In genomic region chr20:23048283-23049200, GRCh38 we compare ENCODE assay signal across 8 cellular contexts. TPM values are rescaled to one million over a fixed set of nuclear protein-coding genes. Genes with fewer than 3 reads are reported as not detected.
A peak's percentile ranks its signal among the peaks of the same experiment; 100 is the strongest.
DNase-seq lines count a peak whose midpoint lies in the region; ATAC-seq and TF ChIP-seq lines count a peak whose summit lies in the region.

No MANE protein-coding gene starts in this region.

- H3K4me1 ChIP-seq in duodenal mucosa (ENCODE audit: control insufficient read depth in 1 of 2, insufficient read depth in 2 of 2, low read length in 2 of 2), result peaks cover 9 to 25% of the 10 kb centered on the region in 2 donors
- peaks cover 47% of the 10 kb centered on the region for H3K4me1 ChIP-seq in lower lobe of right lung
- H3K4me1 ChIP-seq in tibial nerve, result peaks cover 0 to 64% (median 6%) of the 10 kb centered on the region in 4 donors

- H3K36me3 Mint-ChIP-seq in activated CD4-positive, alpha-beta T cell treated with anti-CD3 and anti-CD28 coated beads, Interleukin-2, amount 10 ng/mL, durations not matched to agents 24 days and 14 days (ENCODE audit: low read depth), result no peaks in the 10 kb centered on the region

- no peaks in the 10 kb centered on the region for H3K9me3 ChIP-seq in duodenal mucosa (ENCODE audit: control insufficient read depth in 1 of 2, low read length in 2 of 2)
- H3K9me3 ChIP-seq in lower lobe of right lung, result no peaks in the 10 kb centered on the region
- H3K9me3 ChIP-seq in tibial nerve, result no peaks in the 10 kb centered on the region

- intact Hi-C loops in activated CD4-positive, alpha-beta T cell treated with anti-CD3 and anti-CD28 coated beads, Interleukin-2, amount 10 ng/mL, durations not matched to agents 24 days and 14 days (cut with micrococcal nuclease), result no loop called here
- intact Hi-C loops in lower lobe of right lung (cut with DNase I), result no loop called here

- DNase-seq in activated CD4-positive, alpha-beta T cell treated with anti-CD3 and anti-CD28 coated beads, Interleukin-2, amount 10 ng/mL, durations not matched to agents 24 days and 14 days, result peak; percentile 85
- DNase-seq in activated CD4-positive, alpha-beta T cell treated with anti-CD3 and anti-CD28 coated beads, Interleukin-2, amount 50 U/mL, for 4 hours, result no peak
- DNase-seq in NOMO-1 treated with DMSO at 0.1 percent for 48 hours (lab: John Stamatoyannopoulos, UW; ENCODE audit: unreplicated experiment) (peak; percentile 77), lower lobe of right lung (peak; percentile 89), tibial nerve (ENCODE audit: low spot score in 2 of 2) (peak; percentile 37 to 38)

- H3K27ac ChIP-seq in duodenal mucosa (ENCODE audit: low read depth, low read length), result no peak overlapping the region
- H3K27ac ChIP-seq in lower lobe of right lung, result peak overlapping the region; percentile 91
- peak overlapping the region; percentile 52 to 83 (median 76) for H3K27ac ChIP-seq in tibial nerve

- TF ChIP-seq EP300 in tibial nerve (IDR thresholded peaks at IDR 0.05), result no peak

- TF ChIP-seq POLR2A in tibial nerve (IDR thresholded peaks at IDR 0.05), result peak in 1 of 2 donors; percentile 20

- ATAC-seq in lower lobe of right lung, result peak; percentile 65 to 75
- no peak for ATAC-seq in HG02938 (IDR thresholded peaks at IDR 0.05; ENCODE audit: unreplicated experiment)
- ATAC-seq in HG03139 (IDR thresholded peaks at IDR 0.05; ENCODE audit: unreplicated experiment), result no peak

- H3K9me3 Mint-ChIP-seq in activated CD4-positive, alpha-beta T cell treated with anti-CD3 and anti-CD28 coated beads, Interleukin-2, amount 10 ng/mL, durations not matched to agents 24 days and 14 days, result no peaks in the 10 kb centered on the region

- 5 to 10% methylated on average over 4 to 19 of the region's 92 CpGs for WGBS in tibial nerve, 2 donors

- TF ChIP-seq CTCF in lower lobe of right lung (IDR thresholded peaks at IDR 0.05) (peak; percentile 70), tibial nerve (IDR thresholded peaks at IDR 0.05) (peak in 4 of 5 experiments; percentile 17 to 70 (median 50))

- peaks cover 33 to 42% of the 10 kb centered on the region in 2 donors for H3K27me3 ChIP-seq in duodenal mucosa (ENCODE audit: control insufficient read depth in 1 of 2, insufficient read depth in 2 of 2, low read length in 2 of 2)
- H3K27me3 ChIP-seq in lower lobe of right lung (ENCODE audit: low read depth), result peaks cover 25% of the 10 kb centered on the region
- peaks cover 0 to 9% of the 10 kb centered on the region in 2 donors for H3K27me3 ChIP-seq in tibial nerve

- H3K4me3 ChIP-seq in duodenal mucosa (ENCODE audit: low read depth in 1 of 2, low read length in 2 of 2), result peak overlapping the region; percentile 44 to 66
- peak overlapping the region; percentile 69 for H3K4me3 ChIP-seq in lower lobe of right lung
- peak overlapping the region; percentile 41 to 64 (median 52) for H3K4me3 ChIP-seq in tibial nerve

- peak overlapping the region; percentile 32 to 40 for H3K9ac ChIP-seq in duodenal mucosa (ENCODE audit: low read depth in 1 of 2, low read length in 2 of 2)

- H3K27ac Mint-ChIP-seq in activated CD4-positive, alpha-beta T cell treated with anti-CD3 and anti-CD28 coated beads, Interleukin-2, amount 10 ng/mL, durations not matched to agents 24 days and 14 days, result no peak overlapping the region

- H3K36me3 ChIP-seq in duodenal mucosa (ENCODE audit: control insufficient read depth in 1 of 2, insufficient read depth in 2 of 2, low read length in 2 of 2) (no peaks in the 10 kb centered on the region), lower lobe of right lung (no peaks in the 10 kb centered on the region), tibial nerve (no peaks in the 10 kb centered on the region)

- peak overlapping the region; percentile 53 for H3K4me3 Mint-ChIP-seq in activated CD4-positive, alpha-beta T cell treated with anti-CD3 and anti-CD28 coated beads, Interleukin-2, amount 10 ng/mL, durations not matched to agents 24 days and 14 days

- peaks cover 68% of the 10 kb centered on the region for H3K27me3 Mint-ChIP-seq in activated CD4-positive, alpha-beta T cell treated with anti-CD3 and anti-CD28 coated beads, Interleukin-2, amount 10 ng/mL, durations not matched to agents 24 days and 14 days

- H3K4me1 Mint-ChIP-seq in activated CD4-positive, alpha-beta T cell treated with anti-CD3 and anti-CD28 coated beads, Interleukin-2, amount 10 ng/mL, durations not matched to agents 24 days and 14 days, result peaks cover 4% of the 10 kb centered on the region

RNA-seq across cellular contexts. Expression of gene THBD, which starts 0.9 kb away (rescaled TPM):
- not detected in 2 replicates for total RNA-seq in activated CD4-positive, alpha-beta T cell treated with anti-CD3 and anti-CD28 coated beads, Interleukin-2, amount 10 ng/mL, durations not matched to agents 24 days and 14 days
- total RNA-seq in lower lobe of right lung, result 77.6 TPM
- total RNA-seq in tibial nerve, result 10 to 100 TPM; 48.1 to 60.3 (median 56.9) TPM

RNA-seq across cellular contexts. Expression of gene SSTR4, which starts 13.4 kb away (rescaled TPM):
- not detected in 2 replicates for total RNA-seq in activated CD4-positive, alpha-beta T cell treated with anti-CD3 and anti-CD28 coated beads, Interleukin-2, amount 10 ng/mL, durations not matched to agents 24 days and 14 days
- total RNA-seq in lower lobe of right lung (0.35 TPM), tibial nerve (not detected)

RNA-seq across cellular contexts. Expression of gene CD93, which starts 37.6 kb away (rescaled TPM):
- 1.5 and 1.7 TPM in 2 replicates for total RNA-seq in activated CD4-positive, alpha-beta T cell treated with anti-CD3 and anti-CD28 coated beads, Interleukin-2, amount 10 ng/mL, durations not matched to agents 24 days and 14 days
- 99.7 TPM for total RNA-seq in lower lobe of right lung
- 10 to 100 TPM; 23.0 to 85.1 (median 65.7) TPM for total RNA-seq in tibial nerve

Comparison
In these comparisons a context has a peak if more than half of its experiments do, and no peak if none do; other contexts are left out.
1. DNase-seq: peak in activated CD4-positive, alpha-beta T cell treated with anti-CD3 and anti-CD28 coated beads, Interleukin-2, amount 10 ng/mL, durations not matched to agents 24 days and 14 days (single experiment), NOMO-1 treated with DMSO at 0.1 percent for 48 hours (single experiment), lower lobe of right lung (single experiment) and tibial nerve (2 of 2); none in activated CD4-positive, alpha-beta T cell treated with anti-CD3 and anti-CD28 coated beads, Interleukin-2, amount 50 U/mL, for 4 hours (0 of 2).
2. ATAC-seq: peak in lower lobe of right lung (2 of 2); none in HG02938 (single experiment) and HG03139 (single experiment).
3. RNA of gene THBD, which starts 0.9 kb away (total RNA-seq): 77.6 TPM in lower lobe of right lung (single experiment) and 48.1 to 60.3 TPM in tibial nerve; not detected in activated CD4-positive, alpha-beta T cell treated with anti-CD3 and anti-CD28 coated beads, Interleukin-2, amount 10 ng/mL, durations not matched to agents 24 days and 14 days; every median in the first group is over 10 times any median in the second.
4. Peak in every context shown above with its lines, with median percentiles within 50 percentile points of each other: H3K4me3 ChIP-seq.